20 cellular contexts compared by ENCODE assay signal in genomic region chr3:129673897-129674797, GRCh38.
DNase-seq lines count a peak whose midpoint lies in the region; ATAC-seq, FAIRE-seq and TF ChIP-seq lines count a peak whose summit lies in the region.
"Had no signal": no experiment of that assay in that cellular context is flagged by ENCODE, and none has a peak within 500 bp of the region (broad histone marks: within the 10 kb centered on the region; RNA-seq: fewer than 3 reads in every experiment).

No MANE protein-coding gene starts in this region.

- no peak for TF ChIP-seq POLR2A in GM12891 (IDR thresholded peaks at IDR 0.05; ENCODE audit: low read depth, low read length)

- CTCF ChIA-PET in HEK293T (lab: Yijun Ruan, JAX) = interaction anchor here (0.7 to 1.2 kb wide), 3 partner anchors 9 to 248 kb away, joined by 3 to 4 read pairs (median 4); no protein-coding TSS in a partner anchor

- H3K4me1 ChIP-seq in foreskin keratinocyte = peaks cover 14% of the 10 kb centered on the region
- H3K4me1 ChIP-seq in psoas muscle = peaks cover 63% of the 10 kb centered on the region

- POLR2A ChIA-PET in HEK293T (lab: Yijun Ruan, JAX) = no interaction called here

- WGBS in psoas muscle, 3 donors = 58 to 73% (median 59%) methylated on average over 5 of the region's 5 CpGs

- TF ChIP-seq CTCF in foreskin keratinocyte (conservative IDR thresholded peaks at IDR 0.05) = no peak
- no peak for TF ChIP-seq CTCF in psoas muscle (IDR thresholded peaks at IDR 0.05)

- peaks cover 2 to 20% of the 10 kb centered on the region in 2 donors for H3K36me3 ChIP-seq in psoas muscle (ENCODE audit: insufficient read depth in 1 of 2, low read depth in 1 of 2)

- no peaks in the 10 kb centered on the region for H3K9me3 ChIP-seq in psoas muscle
- H3K9me3 ChIP-seq: left ventricle myocardium inferior had no signal

- peak overlapping the region; percentile 77 for H3K27ac ChIP-seq in foreskin keratinocyte
- H3K27ac ChIP-seq in psoas muscle = peak overlapping the region; percentile 68
- H3K27ac ChIP-seq: left ventricle myocardium inferior had no signal

- intact Hi-C loops in psoas muscle (cut with DNase I) = no loop called here

- ATAC-seq in foreskin keratinocyte (peak; percentile 84), psoas muscle (no peak), GM18873 (IDR thresholded peaks at IDR 0.05; ENCODE audit: low FRiP score, unreplicated experiment) (no peak), HG02678 (IDR thresholded peaks at IDR 0.05; ENCODE audit: unreplicated experiment) (no peak)
- ATAC-seq: activated naive CD8-positive, alpha-beta T cell treated with anti-CD3 and anti-CD28 coated beads, Interleukin-2, amount 50 U/mL, for 24 hours; K562; stimulated activated naive CD8-positive, alpha-beta T cell treated with anti-CD3 and anti-CD28 coated beads, Interleukin-15, amount 100 ng/mL, for 72 hours had no signal

- H3K27me3 ChIP-seq in foreskin keratinocyte (no peaks in the 10 kb centered on the region), psoas muscle (ENCODE audit: insufficient read depth in 3 of 3, low read length in 2 of 3) (no peaks in the 10 kb centered on the region)

- FAIRE-seq in GM12891 (lab: Jason Lieb, UNC) = peak; percentile 33
- FAIRE-seq: K562 had no signal

- no peak overlapping the region for H3K4me3 ChIP-seq in psoas muscle
- H3K4me3 ChIP-seq: K562, left ventricle myocardium inferior had no signal

- no peak for DNase-seq in GM12891 (ENCODE audit: insufficient read length, low spot score)
- DNase-seq in NCI-H526 treated with DMSO at 0.1 percent for 48 hours (lab: John Stamatoyannopoulos, UW) = peak; percentile 75
- peak in 1 of 2 donors; percentile 55 for DNase-seq in foreskin keratinocyte
- DNase-seq in psoas muscle = no peak
- no peak for DNase-seq in HEK293T (ENCODE audit: extremely low spot score)
- DNase-seq in DMS 273 (lab: John Stamatoyannopoulos, UW; ENCODE audit: unreplicated experiment) = no peak
- DNase-seq: activated CD4-positive, CD25-positive, alpha-beta regulatory T cell treated with anti-CD3 and anti-CD28 coated beads, Interleukin-2, amount 50 U/mL, for 72 hours; activated CD8-positive, alpha-beta memory T cell treated with anti-CD3 and anti-CD28 coated beads, Interleukin-2, amount 50 U/mL, for 48 hours; activated naive CD8-positive, alpha-beta T cell treated with anti-CD3 and anti-CD28 coated beads, Interleukin-2, amount 50 U/mL, for 24 hours; AML-193; DMS 273 treated with DMSO at 0.1 percent for 48 hours; erythroblast; H7; hypothalamus; left ventricle myocardium inferior; NCI-H1436; stimulated activated naive CD8-positive, alpha-beta T cell treated with anti-CD3 and anti-CD28 coated beads, Interleukin-15, amount 100 ng/mL, for 72 hours had no signal

TF ChIP-seq in GM12891, 5 proteins besides CTCF, POLR2A, EP300 and RAD21:
- no peak for TF ChIP-seq SPI1 (IDR thresholded peaks at IDR 0.05; ENCODE audit: low read depth, low read length)
- no peak for TF ChIP-seq POLR2AphosphoS5 (IDR thresholded peaks at IDR 0.05; ENCODE audit: low read depth, low read length)
- TF ChIP-seq PAX5 (IDR thresholded peaks at IDR 0.05; ENCODE audit: insufficient read depth, low read length, severe bottlenecking) = no peak
- no peak for TF ChIP-seq POU2F2 (IDR thresholded peaks at IDR 0.05; ENCODE audit: low read depth, low read length)
- no peak for TF ChIP-seq TAF1 (IDR thresholded peaks at IDR 0.05; ENCODE audit: low read depth, low read length)

TF ChIP-seq in HEK293T, 16 proteins besides CTCF, POLR2A, EP300 and RAD21:
- TF ChIP-seq L3MBTL2 (conservative IDR thresholded peaks at IDR 0.05) (no peak), FOXK2 (IDR thresholded peaks at IDR 0.05) (no peak), FOXA1 (IDR thresholded peaks at IDR 0.05) (no peak), ZNF384 (IDR thresholded peaks at IDR 0.05) (no peak), BHLHE40 (IDR thresholded peaks at IDR 0.05; ENCODE audit: borderline replicate concordance) (no peak), FOXM1 (IDR thresholded peaks at IDR 0.05; ENCODE audit: borderline replicate concordance) (no peak), PKNOX1 (IDR thresholded peaks at IDR 0.05) (no peak), LEF1 (IDR thresholded peaks at IDR 0.05; ENCODE audit: borderline replicate concordance) (no peak)
TF ChIP-seq in HEK293T: peak in this region for 0.
